Comparison of ENCODE assay signal across 8 cellular contexts in the genomic region with DNA sequence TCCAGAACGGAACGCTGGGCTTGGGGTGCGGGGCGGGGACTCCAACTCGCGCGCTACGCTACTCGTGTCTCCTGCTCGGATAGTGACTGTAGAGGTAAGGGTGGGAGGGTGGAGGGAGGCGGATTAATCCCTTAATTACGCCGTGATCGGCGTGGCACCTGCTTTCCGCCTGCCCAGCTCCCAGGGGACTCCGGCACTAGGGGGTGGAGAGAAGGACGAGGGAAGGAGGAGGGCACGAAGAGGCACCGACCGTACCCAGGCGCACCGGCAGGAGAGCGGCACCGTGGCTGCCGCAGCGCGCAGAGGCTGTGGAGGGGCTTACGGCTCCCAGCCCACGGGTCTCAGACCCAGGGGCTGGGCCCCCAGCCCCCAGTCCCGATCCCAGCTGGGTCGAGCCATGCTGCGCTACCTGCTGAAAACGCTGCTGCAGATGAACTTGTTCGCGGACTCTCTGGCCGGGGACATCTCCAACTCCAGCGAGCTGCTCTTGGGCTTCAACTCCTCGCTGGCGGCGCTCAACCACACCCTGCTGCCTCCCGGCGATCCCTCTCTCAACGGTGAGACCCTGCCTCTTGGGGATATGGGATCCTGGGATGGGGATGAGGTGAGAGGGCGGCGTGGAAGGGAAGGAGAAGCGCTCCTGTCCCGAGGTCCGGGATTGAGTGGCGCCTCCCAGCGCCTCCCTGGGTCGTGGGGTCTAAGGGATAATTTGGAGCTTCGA. TPM values are rescaled to one million over a fixed set of nuclear protein-coding genes. Genes with fewer than 3 reads are reported as not detected.
A peak's percentile ranks its signal among the peaks of the same experiment; 100 is the strongest.
DNase-seq lines count a peak whose midpoint lies in the region; ATAC-seq and TF ChIP-seq lines count a peak whose summit lies in the region.

A gene with protein sequence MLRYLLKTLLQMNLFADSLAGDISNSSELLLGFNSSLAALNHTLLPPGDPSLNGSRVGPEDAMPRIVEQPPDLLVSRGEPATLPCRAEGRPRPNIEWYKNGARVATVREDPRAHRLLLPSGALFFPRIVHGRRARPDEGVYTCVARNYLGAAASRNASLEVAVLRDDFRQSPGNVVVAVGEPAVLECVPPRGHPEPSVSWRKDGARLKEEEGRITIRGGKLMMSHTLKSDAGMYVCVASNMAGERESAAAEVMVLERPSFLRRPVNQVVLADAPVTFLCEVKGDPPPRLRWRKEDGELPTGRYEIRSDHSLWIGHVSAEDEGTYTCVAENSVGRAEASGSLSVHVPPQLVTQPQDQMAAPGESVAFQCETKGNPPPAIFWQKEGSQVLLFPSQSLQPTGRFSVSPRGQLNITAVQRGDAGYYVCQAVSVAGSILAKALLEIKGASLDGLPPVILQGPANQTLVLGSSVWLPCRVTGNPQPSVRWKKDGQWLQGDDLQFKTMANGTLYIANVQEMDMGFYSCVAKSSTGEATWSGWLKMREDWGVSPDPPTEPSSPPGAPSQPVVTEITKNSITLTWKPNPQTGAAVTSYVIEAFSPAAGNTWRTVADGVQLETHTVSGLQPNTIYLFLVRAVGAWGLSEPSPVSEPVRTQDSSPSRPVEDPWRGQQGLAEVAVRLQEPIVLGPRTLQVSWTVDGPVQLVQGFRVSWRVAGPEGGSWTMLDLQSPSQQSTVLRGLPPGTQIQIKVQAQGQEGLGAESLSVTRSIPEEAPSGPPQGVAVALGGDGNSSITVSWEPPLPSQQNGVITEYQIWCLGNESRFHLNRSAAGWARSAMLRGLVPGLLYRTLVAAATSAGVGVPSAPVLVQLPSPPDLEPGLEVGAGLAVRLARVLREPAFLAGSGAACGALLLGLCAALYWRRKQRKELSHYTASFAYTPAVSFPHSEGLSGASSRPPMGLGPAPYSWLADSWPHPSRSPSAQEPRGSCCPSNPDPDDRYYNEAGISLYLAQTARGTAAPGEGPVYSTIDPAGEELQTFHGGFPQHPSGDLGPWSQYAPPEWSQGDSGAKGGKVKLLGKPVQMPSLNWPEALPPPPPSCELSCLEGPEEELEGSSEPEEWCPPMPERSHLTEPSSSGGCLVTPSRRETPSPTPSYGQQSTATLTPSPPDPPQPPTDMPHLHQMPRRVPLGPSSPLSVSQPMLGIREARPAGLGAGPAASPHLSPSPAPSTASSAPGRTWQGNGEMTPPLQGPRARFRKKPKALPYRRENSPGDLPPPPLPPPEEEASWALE (N-terminal part only) (plus strand): TSS at position 252 of the 721 bp plus-strand sequence. CDS start 146 bp downstream, at position 398.

- H3K9me3 Mint-ChIP-seq in nephron progenitor cell, result no peaks in the 10 kb centered on the region

- DNase-seq in MM.1S (no peak), dorsolateral prefrontal cortex (no peak), nephron progenitor cell (no peak), NCI-H226 (no peak)

- peaks cover 100% of the 10 kb centered on the region for H3K27me3 Mint-ChIP-seq in nephron progenitor cell (ENCODE audit: low read depth, poor library complexity)

- no peaks in the 10 kb centered on the region for H3F3A ChIP-seq in MM.1S (ENCODE audit: insufficient read depth, low read length)

- ATAC-seq in HG03025 (IDR thresholded peaks at IDR 0.05; ENCODE audit: low FRiP score, unreplicated experiment) (no peak), GM18858 (IDR thresholded peaks at IDR 0.05; ENCODE audit: unreplicated experiment) (no peak), HG02678 (IDR thresholded peaks at IDR 0.05; ENCODE audit: unreplicated experiment) (no peak)

- H3K4me3 ChIP-seq in BLaER1, result peak within 1 kb of the TSS; percentile 31; the same call in 1 of the 2 replicates
- H3K4me3 ChIP-seq in MM.1S (ENCODE audit: low read length), result no peak within 1 kb of the TSS; the same call in 1 of the 2 replicates
- peak within 1 kb of the TSS; percentile 9 to 69 (median 44) for H3K4me3 ChIP-seq in dorsolateral prefrontal cortex

- H3K27ac ChIP-seq in BLaER1 (no peak within 1 kb of the TSS), MM.1S (ENCODE audit: low read length) (no peak within 1 kb of the TSS), dorsolateral prefrontal cortex (no peak within 1 kb of the TSS)

- intact Hi-C loops in dorsolateral prefrontal cortex (cut with DNase I), result loop anchor here in 1 of 2 donors (10.0 kb wide), 1 partner anchor 201 kb away; no protein-coding TSS in a partner anchor

- H3K4me1 Mint-ChIP-seq in nephron progenitor cell, result peaks cover 33% of the 10 kb centered on the region

- H3K27ac Mint-ChIP-seq in nephron progenitor cell, result no peak within 1 kb of the TSS

- TF ChIP-seq CTCF in MM.1S (IDR thresholded peaks at IDR 0.05; ENCODE audit: low read length), result no peak
- TF ChIP-seq CTCF in dorsolateral prefrontal cortex (IDR thresholded peaks at IDR 0.05 in 54 of 56, conservative IDR thresholded peaks at IDR 0.05 in 2 of 56; ENCODE audit: low read depth in 1 of 56, partially characterized antibody in 56 of 56), result no peak
- TF ChIP-seq CTCF in nephron progenitor cell (IDR thresholded peaks at IDR 0.05), result no peak

- H3K36me3 ChIP-seq in BLaER1 (no peaks in the 10 kb centered on the region), MM.1S (replicated peaks; ENCODE audit: insufficient read depth, low read length) (no peaks in the 10 kb centered on the region)

- H2AFZ ChIP-seq in MM.1S (ENCODE audit: low read length), result no peak within 1 kb of the TSS

- H3K27me3 ChIP-seq in BLaER1 (peaks cover 99% of the 10 kb centered on the region), MM.1S (replicated peaks; ENCODE audit: insufficient read depth, low read length) (peaks cover 68% of the 10 kb centered on the region), dorsolateral prefrontal cortex (peaks cover 6 to 88% (median 63%) of the 10 kb centered on the region in 45 donors)

- H3K36me3 Mint-ChIP-seq in nephron progenitor cell (ENCODE audit: low read depth), result no peaks in the 10 kb centered on the region

- no peaks in the 10 kb centered on the region for H3K79me2 ChIP-seq in MM.1S (ENCODE audit: low read length)

- H3K4me2 ChIP-seq in BLaER1 (peak within 1 kb of the TSS; percentile 19; the same call in 1 of the 2 replicates), MM.1S (ENCODE audit: low read depth, low read length) (peak within 1 kb of the TSS; percentile 49)

- H4K20me1 ChIP-seq in BLaER1, result peaks cover 32% of the 10 kb centered on the region; the same call in 1 of the 2 replicates
- no peaks in the 10 kb centered on the region for H4K20me1 ChIP-seq in MM.1S (ENCODE audit: insufficient read depth, low read length)

- peak within 1 kb of the TSS; percentile 47 for H3K4me3 Mint-ChIP-seq in nephron progenitor cell

- H3K9me2 ChIP-seq in MM.1S (replicated peaks; ENCODE audit: insufficient read depth, low read length), result no peaks in the 10 kb centered on the region

- H3K9ac ChIP-seq in BLaER1 (no peak within 1 kb of the TSS), MM.1S (ENCODE audit: low read length) (no peak within 1 kb of the TSS)

- H3K9me3 ChIP-seq in BLaER1, result peaks cover 21% of the 10 kb centered on the region
- no peaks in the 10 kb centered on the region for H3K9me3 ChIP-seq in MM.1S (replicated peaks; ENCODE audit: insufficient read depth, low read length)

- no peaks in the 10 kb centered on the region for H3K4me1 ChIP-seq in BLaER1
- H3K4me1 ChIP-seq in MM.1S (ENCODE audit: low read length), result no peaks in the 10 kb centered on the region

RNA-seq across cellular contexts. Expression of the gene that starts here (rescaled TPM):
- total RNA-seq in dorsolateral prefrontal cortex, result 10 to 100 TPM; 18.0 to 58.3 (median 28.9) TPM
